Comparison of ENCODE assay signal across 13 cellular contexts in the genomic region with DNA sequence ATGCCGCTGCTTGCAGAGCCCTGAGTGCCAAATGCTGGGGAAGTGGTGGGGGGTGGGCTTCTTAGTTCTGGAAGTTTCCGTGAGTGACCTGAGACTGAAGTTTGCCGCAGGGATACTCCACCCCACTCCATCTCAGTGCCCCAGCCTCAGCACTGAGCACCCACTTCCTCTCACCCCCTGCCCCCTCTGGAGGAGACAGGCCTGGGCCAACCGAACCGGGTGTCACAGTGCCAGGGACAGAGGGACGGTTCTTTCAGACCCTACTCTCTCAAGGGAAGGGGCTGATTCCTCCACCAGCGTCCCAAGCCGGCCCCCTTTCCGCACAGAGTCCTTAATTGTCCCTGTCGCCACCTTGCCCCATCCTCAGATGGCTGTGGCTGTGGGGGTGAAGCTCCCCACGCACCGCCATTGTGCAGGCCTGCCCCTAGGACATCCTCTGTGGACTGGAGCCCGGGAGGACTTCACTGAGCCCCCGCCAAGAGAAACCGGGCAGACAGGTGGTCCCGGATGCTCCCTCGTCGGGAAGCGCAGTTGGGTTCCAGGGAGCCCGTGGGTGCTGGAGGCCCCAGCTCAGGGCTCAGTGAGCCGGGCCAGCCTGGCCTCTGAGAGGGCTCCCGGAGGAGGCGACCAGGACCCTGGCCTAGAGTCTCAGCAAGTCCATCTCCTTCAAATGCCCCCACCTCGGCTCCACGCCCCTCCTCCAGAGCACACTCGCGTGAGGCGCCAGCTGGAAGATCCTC. TPM values are rescaled to one million over a fixed set of nuclear protein-coding genes. Genes with fewer than 3 reads are reported as not detected.
DNase-seq lines count a peak whose midpoint lies in the region; ATAC-seq, FAIRE-seq and TF ChIP-seq lines count a peak whose summit lies in the region.
"Had no signal": no experiment of that assay in that cellular context is flagged by ENCODE, and none has a peak within 500 bp of the region (broad histone marks: within the 10 kb centered on the region; RNA-seq: fewer than 3 reads in every experiment).

No MANE protein-coding gene starts in this region.

- H3K4me3 Mint-ChIP-seq in CD8-positive, alpha-beta memory T cell, result peak overlapping the region in 4 of 7 donors; percentile 29 to 75 (median 40)
- H3K4me3 Mint-ChIP-seq in naive thymus-derived CD4-positive, alpha-beta T cell, result peak overlapping the region in 7 of 10 donors; percentile 38 to 57 (median 45)
- H3K4me3 Mint-ChIP-seq: natural killer cell had no signal

- H3K36me3 ChIP-seq in CD8-positive, alpha-beta memory T cell (ENCODE audit: insufficient read depth, low read length), result no peaks in the 10 kb centered on the region
- no peaks in the 10 kb centered on the region for H3K36me3 ChIP-seq in HCT116 (ENCODE audit: control insufficient read depth in 1 of 2, insufficient read depth in 2 of 2, low read length in 2 of 2)
- H3K36me3 ChIP-seq in GM12878 (ENCODE audit: control insufficient read depth in 2 of 2, insufficient read depth in 2 of 2, low read length in 1 of 2), result no peaks in the 10 kb centered on the region
- no peaks in the 10 kb centered on the region for H3K36me3 ChIP-seq in naive thymus-derived CD4-positive, alpha-beta T cell (ENCODE audit: control insufficient read depth in 2 of 3, insufficient read depth in 3 of 3, low read length in 3 of 3)

- SMC1A ChIA-PET in GM12878 (lab: Charles Lee; ENCODE audit: uncharacterized antibody, unreplicated experiment), result interaction anchor here (0.9 to 1.5 kb wide), 3 partner anchors 15 to 50 kb away, joined by 3 read pairs; no protein-coding TSS in a partner anchor

- in situ Hi-C loops in GM12878 (cut with MboI), result no loop called here

- intact Hi-C loops in HCT116 (cut with micrococcal nuclease), result no loop called here
- intact Hi-C loops in GM12878 (cut with micrococcal nuclease; ENCODE audit: unreplicated experiment), result no loop called here
- intact Hi-C loops in naive thymus-derived CD4-positive, alpha-beta T cell (cut with micrococcal nuclease), result no loop called here

- peaks cover 10 to 39% (median 12%) of the 10 kb centered on the region in 3 donors for H3K4me1 Mint-ChIP-seq in CD8-positive, alpha-beta memory T cell
- peaks cover 5 to 28% (median 16%) of the 10 kb centered on the region in 7 donors for H3K4me1 Mint-ChIP-seq in naive thymus-derived CD4-positive, alpha-beta T cell

- CTCF ChIA-PET in CD8-positive, alpha-beta memory T cell (lab: Charles Lee), result interaction anchor here (0.8 to 2.3 kb wide), 8 partner anchors 10 to 36 kb away, joined by 3 to 7 read pairs (median 4); no protein-coding TSS in a partner anchor
- CTCF ChIA-PET in HCT116 (lab: Charles Lee) (interaction anchor here (0.5 kb wide), 1 partner anchor 135 kb away, joined by 3 read pairs; no protein-coding TSS in a partner anchor), GM12878 (lab: Yijun Ruan, JAX) (interaction anchor here (0.7 to 4.7 kb wide), 6 partner anchors 11 to 94 kb away, joined by 3 to 20 read pairs (median 4); no protein-coding TSS in a partner anchor)
- CTCF ChIA-PET in naive thymus-derived CD4-positive, alpha-beta T cell (lab: Charles Lee), result interaction anchor here (0.7 to 1.9 kb wide), 3 partner anchors 20 to 481 kb away, joined by 3 to 8 read pairs (median 4); a partner anchor contains a TSS

- H3K4me2 ChIP-seq in HCT116 (ENCODE audit: low read length) (peak overlapping the region; percentile 98), GM12878 (ENCODE audit: control insufficient read depth, insufficient read depth) (peak overlapping the region; percentile 48)

- TF ChIP-seq CTCF in HCT116 (IDR thresholded peaks at IDR 0.05 in 2 of 3, conservative IDR thresholded peaks at IDR 0.05 in 1 of 3; ENCODE audit: borderline replicate concordance in 1 of 3, insufficient read depth in 1 of 3, low read depth in 2 of 3, low read length in 2 of 3), result no peak
- TF ChIP-seq CTCF in GM12878 (IDR thresholded peaks at IDR 0.05 in 2 of 3, conservative IDR thresholded peaks at IDR 0.05 in 1 of 3; ENCODE audit: control insufficient read depth in 2 of 3, extremely low read depth in 1 of 3, insufficient read depth in 1 of 3, low read depth in 3 of 3, low read length in 3 of 3), result no peak

- H3K9me2 ChIP-seq in HCT116 (ENCODE audit: insufficient read depth), result no peaks in the 10 kb centered on the region

- no peak overlapping the region for H3K27ac ChIP-seq in CD8-positive, alpha-beta memory T cell (ENCODE audit: low read depth, low read length)
- peak overlapping the region; percentile 89 for H3K27ac ChIP-seq in HCT116 (ENCODE audit: low read depth, low read length)
- no peak overlapping the region for H3K27ac ChIP-seq in GM12878 (ENCODE audit: control insufficient read depth, insufficient read depth)
- no peak overlapping the region for H3K27ac ChIP-seq in naive thymus-derived CD4-positive, alpha-beta T cell (ENCODE audit: low read depth, low read length)

- WGBS in GM12878 (ENCODE audit: insufficient coverage, insufficient replicate concordance, low lambda C conversion rate, missing lambda C conversion rate), result 22% methylated on average over 28 of the region's 28 CpGs

- H3K4me1 ChIP-seq in CD8-positive, alpha-beta memory T cell (ENCODE audit: insufficient read depth, low read length), result peaks cover 35% of the 10 kb centered on the region
- H3K4me1 ChIP-seq in HCT116 (ENCODE audit: control insufficient read depth in 1 of 2, insufficient read depth in 2 of 2, low read length in 2 of 2) (peaks cover 15 to 41% of the 10 kb centered on the region in 2 experiments), GM12878 (ENCODE audit: control insufficient read depth, insufficient read depth, low read length) (peaks cover 32% of the 10 kb centered on the region)
- peaks cover 13 to 33% of the 10 kb centered on the region in 2 donors for H3K4me1 ChIP-seq in naive thymus-derived CD4-positive, alpha-beta T cell (ENCODE audit: control insufficient read depth in 2 of 2, insufficient read depth in 2 of 2, low read length in 2 of 2)

- no peak for TF ChIP-seq EP300 in GM12878 (IDR thresholded peaks at IDR 0.05; ENCODE audit: borderline replicate concordance in 1 of 2, control insufficient read depth in 1 of 2, low read depth in 2 of 2, low read length in 2 of 2)

- H3K36me3 Mint-ChIP-seq in CD8-positive, alpha-beta memory T cell, result no peaks in the 10 kb centered on the region
- no peaks in the 10 kb centered on the region for H3K36me3 Mint-ChIP-seq in naive thymus-derived CD4-positive, alpha-beta T cell
- H3K36me3 Mint-ChIP-seq: activated naive CD4-positive, alpha-beta T cell treated with anti-CD3 and anti-CD28 coated beads, Interleukin-2, amount 50 U/mL, for 72 hours; natural killer cell had no signal

- no peak for TF ChIP-seq POLR2A in HCT116 (IDR thresholded peaks at IDR 0.05; ENCODE audit: borderline replicate concordance, extremely low read depth, insufficient read depth, insufficient read length)
- TF ChIP-seq POLR2A in GM12878 (IDR thresholded peaks at IDR 0.05; ENCODE audit: low read depth, low read length), result no peak

- H3K79me2 ChIP-seq in HCT116 (ENCODE audit: insufficient read depth, low read length) (no peaks in the 10 kb centered on the region), GM12878 (ENCODE audit: control insufficient read depth, insufficient read depth, low read length) (no peaks in the 10 kb centered on the region)

- BruUV-seq in HCT116 (replicated peaks; lab: Mats Ljungman, UMichigan) (no TSS peak), GM12878 (replicated peaks; lab: Mats Ljungman, UMichigan) (no TSS peak)

- DNase-seq in CD8-positive, alpha-beta memory T cell, result peak in 1 of 5 donors; percentile 47
- DNase-seq in HCT116 (ENCODE audit: low read depth, low spot score), result no peak
- no peak for DNase-seq in GM12878 (ENCODE audit: low read depth, low spot score)
- DNase-seq in naive thymus-derived CD4-positive, alpha-beta T cell, result no peak

- H3K4me3 ChIP-seq in CD8-positive, alpha-beta memory T cell (ENCODE audit: low read length), result no peak overlapping the region
- H3K4me3 ChIP-seq in HCT116 (replicated peaks in 1 of 2; ENCODE audit: low read depth in 1 of 2, low read length in 2 of 2), result peak overlapping the region; percentile 71 to 83
- no peak overlapping the region for H3K4me3 ChIP-seq in GM12878
- no peak overlapping the region for H3K4me3 ChIP-seq in naive thymus-derived CD4-positive, alpha-beta T cell (ENCODE audit: low read length)

- H3K9me3 Mint-ChIP-seq in CD8-positive, alpha-beta memory T cell, result no peaks in the 10 kb centered on the region
- H3K9me3 Mint-ChIP-seq in naive thymus-derived CD4-positive, alpha-beta T cell, result no peaks in the 10 kb centered on the region
- H3K9me3 Mint-ChIP-seq: activated naive CD4-positive, alpha-beta T cell treated with anti-CD3 and anti-CD28 coated beads, Interleukin-2, amount 50 U/mL, for 72 hours; natural killer cell had no signal

- peaks cover 25% of the 10 kb centered on the region for H3K27me3 ChIP-seq in CD8-positive, alpha-beta memory T cell (ENCODE audit: insufficient read depth, low read length, poor library complexity, severe bottlenecking)
- H3K27me3 ChIP-seq in HCT116 (ENCODE audit: insufficient read depth, low read length) (no peaks in the 10 kb centered on the region), GM12878 (replicated peaks in 1 of 2; ENCODE audit: control insufficient read depth in 2 of 2, insufficient read depth in 2 of 2, low read length in 1 of 2) (no peaks in the 10 kb centered on the region)
- H3K27me3 ChIP-seq in naive thymus-derived CD4-positive, alpha-beta T cell (ENCODE audit: control insufficient read depth in 2 of 2, insufficient read depth in 2 of 2, low read length in 2 of 2), result peaks cover 5 to 14% of the 10 kb centered on the region in 2 donors

- no peak overlapping the region for H3K27ac Mint-ChIP-seq in CD8-positive, alpha-beta memory T cell
- H3K27ac Mint-ChIP-seq in naive thymus-derived CD4-positive, alpha-beta T cell, result no peak overlapping the region
- H3K27ac Mint-ChIP-seq: activated naive CD4-positive, alpha-beta T cell treated with anti-CD3 and anti-CD28 coated beads, Interleukin-2, amount 50 U/mL, for 72 hours; natural killer cell had no signal

- no peaks in the 10 kb centered on the region for H4K20me1 ChIP-seq in HCT116 (ENCODE audit: insufficient read depth)
- no peaks in the 10 kb centered on the region for H4K20me1 ChIP-seq in GM12878 (ENCODE audit: control insufficient read depth, insufficient read depth)

- no peak for TF ChIP-seq RAD21 in HCT116 (IDR thresholded peaks at IDR 0.05; ENCODE audit: low read depth)
- TF ChIP-seq RAD21 in GM12878 (IDR thresholded peaks at IDR 0.05; ENCODE audit: insufficient read depth, low read depth, low read length), result no peak

- no peak for FAIRE-seq in GM12878 (lab: Jason Lieb, UNC)
- FAIRE-seq: colon, islet of Langerhans, small intestine had no signal

- peak overlapping the region; percentile 88 for H3K9ac ChIP-seq in HCT116 (ENCODE audit: low read length)
- no peak overlapping the region for H3K9ac ChIP-seq in GM12878 (ENCODE audit: control insufficient read depth, insufficient read depth, low read length)

- no peak for ATAC-seq in HCT116
- no peak for ATAC-seq in GM12878
- no peak for ATAC-seq in naive thymus-derived CD4-positive, alpha-beta T cell
- ATAC-seq in GM21528 (IDR thresholded peaks at IDR 0.05; ENCODE audit: low FRiP score, unreplicated experiment), result no peak
- no peak for ATAC-seq in HG03045 (IDR thresholded peaks at IDR 0.05; ENCODE audit: unreplicated experiment)
- no peak for ATAC-seq in GM21619 (IDR thresholded peaks at IDR 0.05; ENCODE audit: unreplicated experiment)

- H2AFZ ChIP-seq in HCT116 (ENCODE audit: low read depth, low read length, poor library complexity, severe bottlenecking), result no peak overlapping the region
- H2AFZ ChIP-seq in GM12878 (ENCODE audit: control insufficient read depth, low read depth, low read length), result no peak overlapping the region

- H3K27me3 Mint-ChIP-seq in CD8-positive, alpha-beta memory T cell, result peaks cover 14 to 28% of the 10 kb centered on the region in 2 donors
- peaks cover 0 to 38% (median 15%) of the 10 kb centered on the region in 5 donors for H3K27me3 Mint-ChIP-seq in naive thymus-derived CD4-positive, alpha-beta T cell

- RAD21 ChIA-PET in HCT116 (lab: Charles Lee; ENCODE audit: low non-redundant PET in 1 of 2, low total read pairs in 2 of 2, uncharacterized antibody in 2 of 2, unreplicated experiment in 2 of 2) (no interaction called here), GM12878 (lab: Charles Lee; ENCODE audit: unreplicated experiment) (interaction anchor here (0.6 kb wide), 1 partner anchor 42 kb away, joined by 3 read pairs; no protein-coding TSS in a partner anchor)

- H3K9me3 ChIP-seq in CD8-positive, alpha-beta memory T cell (ENCODE audit: low read length), result no peaks in the 10 kb centered on the region
- no peaks in the 10 kb centered on the region for H3K9me3 ChIP-seq in HCT116 (ENCODE audit: control insufficient read depth in 1 of 2, insufficient read depth in 1 of 2, low read depth in 1 of 2, low read length in 2 of 2)
- H3K9me3 ChIP-seq in GM12878 (replicated peaks; ENCODE audit: control insufficient read depth, insufficient read depth, low read length), result no peaks in the 10 kb centered on the region
- no peaks in the 10 kb centered on the region for H3K9me3 ChIP-seq in naive thymus-derived CD4-positive, alpha-beta T cell (ENCODE audit: control insufficient read depth in 2 of 3, low read length in 3 of 3)

- POLR2A ChIA-PET in CD8-positive, alpha-beta memory T cell (lab: Charles Lee), result interaction anchor here (0.6 kb wide), 1 partner anchor 27 kb away, joined by 4 read pairs; no protein-coding TSS in a partner anchor
- POLR2A ChIA-PET in HCT116 (lab: Charles Lee), result interaction anchor here (1.0 to 4.1 kb wide), 3 partner anchors 10 to 59 kb away, joined by 3 to 29 read pairs (median 5); a partner anchor contains a TSS
- POLR2A ChIA-PET in GM12878 (lab: Charles Lee), result interaction anchor here (0.6 kb wide), 1 partner anchor 69 kb away, joined by 3 read pairs; no protein-coding TSS in a partner anchor
- POLR2A ChIA-PET in naive thymus-derived CD4-positive, alpha-beta T cell (lab: Charles Lee), result interaction anchor here (0.5 kb wide), 1 partner anchor 95 kb away, joined by 3 read pairs; no protein-coding TSS in a partner anchor

RNA-seq across cellular contexts. Expression of a gene that starts 1.6 kb away (rescaled TPM):
- total RNA-seq in CD8-positive, alpha-beta memory T cell, result not detected
- not detected for polyA plus RNA-seq in CD8-positive, alpha-beta memory T cell
- total RNA-seq in HCT116 (2021; ENCODE audit: unreplicated experiment) (14.1 TPM), GM12878 (2014; rRNA removed) (1.3 and 1.8 TPM in 2 replicates), GM12878 (2014; rRNA removed; fragmentation: Illumina TruSeq; extraction: Trizol) (0.14 and 0.18 TPM in 2 replicates), GM12878 (2021) (1.5 TPM in 2 replicates)
- polyA plus RNA-seq in HCT116 (2012), result 5.7 and 6.9 TPM in 2 replicates
- 7.1 TPM in 2 replicates for total RNA-seq in GM12878 (2013; cell fraction: nucleolus; rRNA removed)
- polyA plus RNA-seq in GM12878 (2011; ENCODE audit: low read depth), result not detected
- polyA plus RNA-seq in GM12878 (2011; rRNA removed) (1.6 and 3.7 TPM in 2 replicates), GM12878 (2014; fragmentation: Illumina TruSeq; extraction: Trizol) (0.06 TPM in 1 of 2 replicates, not detected in the other), GM12878 (2014; fragmentation: Nextera tagmentation; extraction: Ambion mirVana) (not detected), GM12878 (2014; rRNA removed) (1.1 and 1.8 TPM in 2 replicates), GM12878 (2016; fragmentation: Nextera tagmentation; extraction: Ambion mirVana) (under 1 TPM; 0.45 to 0.59 TPM)
- polyA plus RNA-seq in GM12878 (2011; cell fraction: cytosol; rRNA removed), result 5.4 and 9.9 TPM in 2 replicates
- polyA plus RNA-seq in GM12878 (2011; cell fraction: nucleus; rRNA removed), result 34.9 and 50.5 TPM in 2 replicates
- 0.59 and 0.68 TPM in 2 replicates for polyA plus RNA-seq in GM12878 (2012)
- 0.37 and 1.3 TPM in 2 replicates for polyA minus RNA-seq in GM12878 (2011; rRNA and poly(A)+ RNA removed)
- polyA minus RNA-seq in GM12878 (2011; cell fraction: cytosol; rRNA and poly(A)+ RNA removed), result 1.5 and 2.8 TPM in 2 replicates
- 3.1 and 4.5 TPM in 2 replicates for polyA minus RNA-seq in GM12878 (2011; cell fraction: nucleus; rRNA and poly(A)+ RNA removed)
- total RNA-seq in naive thymus-derived CD4-positive, alpha-beta T cell, result not detected
- polyA plus RNA-seq in naive thymus-derived CD4-positive, alpha-beta T cell, result not detected
- total RNA-seq: activated naive CD4-positive, alpha-beta T cell treated with anti-CD3 and anti-CD28 coated beads, Interleukin-2, amount 50 U/mL, for 72 hours had no signal

RNA-seq across cellular contexts. Expression of a gene that starts 6.6 kb away (rescaled TPM):
- 10 to 100 TPM; 38.7 to 39.0 TPM for total RNA-seq in CD8-positive, alpha-beta memory T cell
- polyA plus RNA-seq in CD8-positive, alpha-beta memory T cell, result 1.5 TPM
- total RNA-seq in HCT116 (2021; ENCODE audit: unreplicated experiment) (45.6 TPM), GM12878 (2014; rRNA removed) (20.8 and 21.1 TPM in 2 replicates), GM12878 (2014; rRNA removed; fragmentation: Illumina TruSeq; extraction: Trizol) (10.6 and 11.9 TPM in 2 replicates), GM12878 (2021) (30.7 and 31.8 TPM in 2 replicates)
- 24.8 and 27.4 TPM in 2 replicates for polyA plus RNA-seq in HCT116 (2012)
- 14.8 and 15.2 TPM in 2 replicates for total RNA-seq in GM12878 (2013; cell fraction: nucleolus; rRNA removed)
- polyA plus RNA-seq in GM12878 (2011; ENCODE audit: low read depth), result 4.8 TPM
- polyA plus RNA-seq in GM12878 (2011; rRNA removed) (7.2 and 13.9 TPM in 2 replicates), GM12878 (2014; fragmentation: Illumina TruSeq; extraction: Trizol) (7.6 and 13.1 TPM in 2 replicates), GM12878 (2014; fragmentation: Nextera tagmentation; extraction: Ambion mirVana) (under 1 TPM; 0.39 to 0.84 TPM), GM12878 (2014; rRNA removed) (29.4 and 29.9 TPM in 2 replicates), GM12878 (2016; fragmentation: Nextera tagmentation; extraction: Ambion mirVana) (10 to 100 TPM in 1 of 2 experiments, 1 to 10 TPM in 1; 5.9 to 14.2 TPM)
- polyA plus RNA-seq in GM12878 (2011; cell fraction: cytosol; rRNA removed), result 20.7 and 26.5 TPM in 2 replicates
- polyA plus RNA-seq in GM12878 (2011; cell fraction: nucleus; rRNA removed), result 66.1 and 79.5 TPM in 2 replicates
- polyA plus RNA-seq in GM12878 (2012), result 8.9 and 9.3 TPM in 2 replicates
- polyA minus RNA-seq in GM12878 (2011; rRNA and poly(A)+ RNA removed), result 10.3 and 16.7 TPM in 2 replicates
- polyA minus RNA-seq in GM12878 (2011; cell fraction: cytosol; rRNA and poly(A)+ RNA removed), result 11.9 and 13.4 TPM in 2 replicates
- 9.6 and 17.0 TPM in 2 replicates for polyA minus RNA-seq in GM12878 (2011; cell fraction: nucleus; rRNA and poly(A)+ RNA removed)
- total RNA-seq in naive thymus-derived CD4-positive, alpha-beta T cell, result 10 to 100 TPM in 1 of 5 experiments, 1 to 10 TPM in 1, under 1 TPM in 3; 0.40 to 39.4 (median 0.79) TPM
- polyA plus RNA-seq in naive thymus-derived CD4-positive, alpha-beta T cell, result under 1 TPM in 1 of 2 donors, not detected in 1; 0.54 TPM

RNA-seq across cellular contexts. Expression of a gene that starts 17.7 kb away (rescaled TPM):
- 100 to 1,000 TPM; 103 to 112 TPM for total RNA-seq in CD8-positive, alpha-beta memory T cell
- 0.18 TPM for polyA plus RNA-seq in CD8-positive, alpha-beta memory T cell
- 104 TPM for total RNA-seq in HCT116 (2021; ENCODE audit: unreplicated experiment)
- polyA plus RNA-seq in HCT116 (2012), result 59.4 and 70.5 TPM in 2 replicates
- total RNA-seq in GM12878 (2013; cell fraction: nucleolus; rRNA removed), result 41.1 and 44.0 TPM in 2 replicates
- 31.6 and 39.6 TPM in 2 replicates for total RNA-seq in GM12878 (2014; rRNA removed)
- total RNA-seq in GM12878 (2014; rRNA removed; fragmentation: Illumina TruSeq; extraction: Trizol), result 11.5 and 13.6 TPM in 2 replicates
- 72.6 and 77.1 TPM in 2 replicates for total RNA-seq in GM12878 (2021)
- polyA plus RNA-seq in GM12878 (2011; ENCODE audit: low read depth), result 6.7 TPM
- polyA plus RNA-seq in GM12878 (2011; rRNA removed), result 3.4 and 9.3 TPM in 2 replicates
- polyA plus RNA-seq in GM12878 (2011; cell fraction: cytosol; rRNA removed), result 18.5 and 31.3 TPM in 2 replicates
- 97.2 and 161 TPM in 2 replicates for polyA plus RNA-seq in GM12878 (2011; cell fraction: nucleus; rRNA removed)
- 24.9 and 30.6 TPM in 2 replicates for polyA plus RNA-seq in GM12878 (2012)
- polyA plus RNA-seq in GM12878 (2014; fragmentation: Illumina TruSeq; extraction: Trizol), result 6.9 and 13.1 TPM in 2 replicates
- 10 to 100 TPM in 1 of 2 experiments, 1 to 10 TPM in 1; 4.6 to 20.2 TPM for polyA plus RNA-seq in GM12878 (2014; fragmentation: Nextera tagmentation; extraction: Ambion mirVana)
- polyA plus RNA-seq in GM12878 (2014; rRNA removed), result 48.1 and 63.7 TPM in 2 replicates
- polyA plus RNA-seq in GM12878 (2016; fragmentation: Nextera tagmentation; extraction: Ambion mirVana), result 100 to 1,000 TPM in 1 of 2 experiments, 10 to 100 TPM in 1; 91.9 to 101 TPM
- polyA minus RNA-seq in GM12878 (2011; rRNA and poly(A)+ RNA removed), result 5.8 and 9.7 TPM in 2 replicates
- polyA minus RNA-seq in GM12878 (2011; cell fraction: cytosol; rRNA and poly(A)+ RNA removed), result 14.4 and 23.0 TPM in 2 replicates
- 18.4 and 39.6 TPM in 2 replicates for polyA minus RNA-seq in GM12878 (2011; cell fraction: nucleus; rRNA and poly(A)+ RNA removed)
- total RNA-seq in naive thymus-derived CD4-positive, alpha-beta T cell, result 10 to 100 TPM in 1 of 5 experiments, under 1 TPM in 1, not detected in 3; 0.93 to 89.1 TPM
- not detected for polyA plus RNA-seq in naive thymus-derived CD4-positive, alpha-beta T cell

RNA-seq across cellular contexts. Expression of a gene that starts 50.2 kb away (rescaled TPM):
- total RNA-seq in CD8-positive, alpha-beta memory T cell, result not detected
- polyA plus RNA-seq in CD8-positive, alpha-beta memory T cell, result not detected
- total RNA-seq in HCT116 (2021; ENCODE audit: unreplicated experiment) (0.76 TPM), GM12878 (2014; rRNA removed) (not detected in 2 replicates), GM12878 (2014; rRNA removed; fragmentation: Illumina TruSeq; extraction: Trizol) (not detected in 2 replicates), GM12878 (2021) (not detected in 2 replicates)
- polyA plus RNA-seq in HCT116 (2012), result 0.96 and 1.4 TPM in 2 replicates
- not detected in 2 replicates for total RNA-seq in GM12878 (2013; cell fraction: nucleolus; rRNA removed)
- polyA plus RNA-seq in GM12878 (2011; ENCODE audit: low read depth), result not detected
- polyA plus RNA-seq in GM12878 (2011; rRNA removed) (not detected in 2 replicates), GM12878 (2014; fragmentation: Illumina TruSeq; extraction: Trizol) (not detected in 2 replicates), GM12878 (2014; fragmentation: Nextera tagmentation; extraction: Ambion mirVana) (not detected), GM12878 (2014; rRNA removed) (not detected in 2 replicates), GM12878 (2016; fragmentation: Nextera tagmentation; extraction: Ambion mirVana) (not detected)
- polyA plus RNA-seq in GM12878 (2011; cell fraction: cytosol; rRNA removed), result not detected in 2 replicates
- 0.12 TPM in 1 of 2 replicates, not detected in the other for polyA plus RNA-seq in GM12878 (2011; cell fraction: nucleus; rRNA removed)
- polyA plus RNA-seq in GM12878 (2012), result 0.08 TPM in 1 of 2 replicates, not detected in the other
- 0.26 TPM in 1 of 2 replicates, not detected in the other for polyA minus RNA-seq in GM12878 (2011; rRNA and poly(A)+ RNA removed)
- polyA minus RNA-seq in GM12878 (2011; cell fraction: cytosol; rRNA and poly(A)+ RNA removed), result not detected in 2 replicates
- polyA minus RNA-seq in GM12878 (2011; cell fraction: nucleus; rRNA and poly(A)+ RNA removed), result not detected in 2 replicates
- total RNA-seq in naive thymus-derived CD4-positive, alpha-beta T cell, result under 1 TPM in 2 of 5 experiments, not detected in 3; 0.15 to 0.37 TPM
- not detected for polyA plus RNA-seq in naive thymus-derived CD4-positive, alpha-beta T cell
- total RNA-seq: activated CD8-positive, alpha-beta memory T cell treated with anti-CD3 and anti-CD28 coated beads for 36 hours had no signal

RNA-seq across cellular contexts. Expression of a gene that starts 50.8 kb away (rescaled TPM):
- total RNA-seq in CD8-positive, alpha-beta memory T cell, result 10 to 100 TPM; 37.2 to 39.8 TPM
- polyA plus RNA-seq in CD8-positive, alpha-beta memory T cell, result 20.9 TPM
- total RNA-seq in HCT116 (2021; ENCODE audit: unreplicated experiment) (66.6 TPM), GM12878 (2014; rRNA removed) (15.0 and 19.7 TPM in 2 replicates), GM12878 (2014; rRNA removed; fragmentation: Illumina TruSeq; extraction: Trizol) (6.6 and 7.9 TPM in 2 replicates), GM12878 (2021) (27.8 and 33.8 TPM in 2 replicates)
- 55.1 and 64.5 TPM in 2 replicates for polyA plus RNA-seq in HCT116 (2012)
- 40.3 and 43.6 TPM in 2 replicates for total RNA-seq in GM12878 (2013; cell fraction: nucleolus; rRNA removed)
- 10.7 TPM for polyA plus RNA-seq in GM12878 (2011; ENCODE audit: low read depth)
- polyA plus RNA-seq in GM12878 (2011; rRNA removed) (7.7 and 10.6 TPM in 2 replicates), GM12878 (2014; fragmentation: Illumina TruSeq; extraction: Trizol) (1.8 and 10.1 TPM in 2 replicates), GM12878 (2014; fragmentation: Nextera tagmentation; extraction: Ambion mirVana) (under 1 TPM; 0.47 to 0.60 TPM), GM12878 (2014; rRNA removed) (29.1 and 37.9 TPM in 2 replicates), GM12878 (2016; fragmentation: Nextera tagmentation; extraction: Ambion mirVana) (10 to 100 TPM; 11.8 to 16.7 TPM)
- 21.5 and 28.4 TPM in 2 replicates for polyA plus RNA-seq in GM12878 (2011; cell fraction: cytosol; rRNA removed)
- polyA plus RNA-seq in GM12878 (2011; cell fraction: nucleus; rRNA removed), result 55.9 and 70.0 TPM in 2 replicates
- 20.9 and 21.5 TPM in 2 replicates for polyA plus RNA-seq in GM12878 (2012)
- 6.7 and 11.4 TPM in 2 replicates for polyA minus RNA-seq in GM12878 (2011; rRNA and poly(A)+ RNA removed)
- polyA minus RNA-seq in GM12878 (2011; cell fraction: cytosol; rRNA and poly(A)+ RNA removed), result 6.5 and 9.9 TPM in 2 replicates
- 7.4 and 18.7 TPM in 2 replicates for polyA minus RNA-seq in GM12878 (2011; cell fraction: nucleus; rRNA and poly(A)+ RNA removed)
- total RNA-seq in naive thymus-derived CD4-positive, alpha-beta T cell, result 100 to 1,000 TPM in 2 of 5 experiments, 10 to 100 TPM in 3; 48.6 to 149 (median 87.0) TPM
- 10 to 100 TPM; 12.4 to 30.0 TPM for polyA plus RNA-seq in naive thymus-derived CD4-positive, alpha-beta T cell

Comparison
In these comparisons a context has a peak if more than half of its experiments do, and no peak if none do; other contexts are left out.
1. H3K4me3 ChIP-seq: peak in HCT116 (2 of 2); none in CD8-positive, alpha-beta memory T cell (single experiment), GM12878 (single experiment) and naive thymus-derived CD4-positive, alpha-beta T cell (single experiment).